1 cellular context compared by ENCODE assay signal in the genomic region with DNA sequence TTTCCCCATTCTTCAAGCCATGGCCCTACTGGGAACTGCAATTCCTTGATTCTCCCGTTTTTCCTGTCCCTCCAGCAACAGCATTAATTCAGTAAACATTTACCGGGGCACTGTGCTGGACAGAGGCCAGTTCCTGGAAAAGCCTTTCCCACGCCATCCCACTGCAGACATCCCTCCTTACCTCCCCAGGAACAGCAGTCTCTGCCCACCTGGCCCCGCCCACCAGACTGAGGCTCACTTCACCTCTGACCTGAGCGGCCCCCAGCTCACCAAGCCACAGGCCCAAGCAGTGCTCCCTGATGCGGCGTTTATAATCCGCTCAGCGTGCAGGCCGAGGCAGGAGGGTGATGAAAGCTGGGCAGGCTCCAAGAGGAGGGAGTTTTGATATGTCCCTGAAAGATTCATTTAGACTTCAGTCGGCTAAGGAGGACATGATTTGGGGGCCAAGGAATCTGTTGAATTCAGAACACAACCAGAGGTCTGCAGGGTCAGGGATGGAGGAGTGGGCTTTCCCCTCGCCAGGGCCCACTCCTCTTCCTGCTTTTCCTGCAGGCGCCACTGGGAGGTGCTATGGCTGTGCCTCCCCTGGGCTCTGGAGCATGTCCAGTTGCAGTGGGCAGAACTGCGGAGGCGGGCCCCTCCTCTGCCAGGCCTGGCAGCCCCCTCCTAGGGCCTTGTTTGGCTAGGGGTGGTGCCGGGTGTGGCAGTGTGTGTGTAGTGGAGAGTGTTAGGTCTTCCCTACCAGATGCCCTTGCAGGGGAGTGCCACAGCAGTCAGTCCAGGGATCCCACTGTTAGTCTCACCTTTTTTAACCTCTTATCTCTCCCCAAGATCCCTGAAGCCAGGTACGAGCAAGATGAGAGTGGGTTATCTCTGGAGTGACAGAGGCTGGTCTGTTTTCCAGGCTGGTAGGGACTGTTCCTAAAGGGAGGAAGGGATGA.
TF ChIP-seq lines count a peak whose summit lies in the region.

No MANE protein-coding gene starts in this region.

TF ChIP-seq in Ishikawa, 13 proteins besides CTCF, POLR2A, EP300 and RAD21 (continued from another document):
- peak; percentile 97 for TF ChIP-seq ZBTB7A (IDR thresholded peaks at IDR 0.05; ENCODE audit: low read depth)
